Comparison of ENCODE assay signal across 16 cellular contexts in genomic region chr1:44072204-44072603, GRCh38. TPM values are rescaled to one million over a fixed set of nuclear protein-coding genes. Genes with fewer than 3 reads are reported as not detected.
DNase-seq lines count a peak whose midpoint lies in the region; TF ChIP-seq lines count a peak whose summit lies in the region.
"Had no signal": no experiment of that assay in that cellular context is flagged by ENCODE, and none has a peak within 500 bp of the region (broad histone marks: within the 10 kb centered on the region; RNA-seq: fewer than 3 reads in every experiment).

No MANE protein-coding gene starts in this region.

- no peak overlapping the region for H3K27ac Mint-ChIP-seq in neural progenitor cell

- no peaks in the 10 kb centered on the region for H3K27me3 Mint-ChIP-seq in neural progenitor cell (ENCODE audit: insufficient read depth, low read depth)

- H3K4me1 ChIP-seq in neural progenitor cell, result no peaks in the 10 kb centered on the region

- no peak for TF ChIP-seq CTCF in neural progenitor cell (IDR thresholded peaks at IDR 0.05)

- no peaks in the 10 kb centered on the region for H3K36me3 ChIP-seq in neural progenitor cell
- H3K36me3 ChIP-seq: neutrophil, upper lobe of left lung, WERI-Rb-1 had no signal

- in situ Hi-C loops in KBM-7 (cut with MboI; ENCODE audit: low pct_unique_long_range_greater_than_20kb, low sequenced_read_pairs), result no loop called here

- no peak overlapping the region for H3K4me3 ChIP-seq in neural progenitor cell
- H3K4me3 ChIP-seq: dorsolateral prefrontal cortex, upper lobe of left lung had no signal

- H3K9ac ChIP-seq in neural progenitor cell, result no peak overlapping the region

- H3K27ac ChIP-seq in neural progenitor cell, result no peak overlapping the region
- H3K27ac ChIP-seq: neutrophil, upper lobe of left lung, WERI-Rb-1 had no signal

- H3F3A ChIP-seq in neural progenitor cell (ENCODE audit: low read depth), result no peaks in the 10 kb centered on the region

- peaks cover 27% of the 10 kb centered on the region for H3K4me1 Mint-ChIP-seq in neural progenitor cell

- H2AFZ ChIP-seq in neural progenitor cell (replicated peaks), result no peak overlapping the region

- no peak overlapping the region for H3K4me2 ChIP-seq in neural progenitor cell

- no peak overlapping the region for H3K4me3 Mint-ChIP-seq in neural progenitor cell

- no peaks in the 10 kb centered on the region for H3K27me3 ChIP-seq in neural progenitor cell
- H3K27me3 ChIP-seq: dorsolateral prefrontal cortex, neutrophil, upper lobe of left lung had no signal

- H3K79me2 ChIP-seq in neural progenitor cell (ENCODE audit: low read depth), result no peaks in the 10 kb centered on the region

- DNase-seq in CD1c-positive myeloid dendritic cell (ENCODE audit: extremely low spot score) (peak; percentile 69), KBM-7 (peak; percentile 35), astrocyte of the hippocampus (ENCODE audit: low read depth, low spot score) (peak; percentile 88), kidney glomerular epithelial cell (lab: John Stamatoyannopoulos, UW) (peak; percentile 60), NCI-H1105 (lab: John Stamatoyannopoulos, UW) (no peak), neural progenitor cell (ENCODE audit: low spot score) (no peak), C1 segment of cervical spinal cord (lab: John Stamatoyannopoulos, UW) (no peak), NCI-H748 (lab: John Stamatoyannopoulos, UW; ENCODE audit: unreplicated experiment) (no peak)
- DNase-seq: activated effector memory CD4-positive, alpha-beta T cell treated with anti-CD3 and anti-CD28 coated beads, Interleukin-2, amount 50 U/mL, for 16 hours; DMS79; GOT3; NCI-H1092; upper lobe of left lung; WERI-Rb-1 had no signal

- no peaks in the 10 kb centered on the region for H3K36me3 Mint-ChIP-seq in neural progenitor cell

- H3K9me3 ChIP-seq in neural progenitor cell (ENCODE audit: low read depth), result no peaks in the 10 kb centered on the region
- H3K9me3 ChIP-seq: neutrophil, upper lobe of left lung had no signal

- no peaks in the 10 kb centered on the region for H3K9me3 Mint-ChIP-seq in neural progenitor cell

- H4K20me1 ChIP-seq in neural progenitor cell (ENCODE audit: low read depth), result no peaks in the 10 kb centered on the region

RNA-seq across cellular contexts. Expression of gene SLC6A9, which starts 40.9 kb away (rescaled TPM):
- total RNA-seq in neural progenitor cell (ENCODE audit: low replicate concordance), result 1.4 and 5.6 TPM in 2 replicates

RNA-seq across cellular contexts. Expression of gene KLF17, which starts 46.4 kb away (rescaled TPM):
- not detected in 2 replicates for total RNA-seq in neural progenitor cell (ENCODE audit: low replicate concordance)

Comparison
In these comparisons a context has a peak if more than half of its experiments do, and no peak if none do; other contexts are left out.
1. DNase-seq: peak in CD1c-positive myeloid dendritic cell (single experiment), KBM-7 (single experiment), astrocyte of the hippocampus (single experiment) and kidney glomerular epithelial cell (single experiment); none in NCI-H1105 (single experiment), neural progenitor cell (single experiment), C1 segment of cervical spinal cord (0 of 14) and NCI-H748 (single experiment).